In the genomic region with DNA sequence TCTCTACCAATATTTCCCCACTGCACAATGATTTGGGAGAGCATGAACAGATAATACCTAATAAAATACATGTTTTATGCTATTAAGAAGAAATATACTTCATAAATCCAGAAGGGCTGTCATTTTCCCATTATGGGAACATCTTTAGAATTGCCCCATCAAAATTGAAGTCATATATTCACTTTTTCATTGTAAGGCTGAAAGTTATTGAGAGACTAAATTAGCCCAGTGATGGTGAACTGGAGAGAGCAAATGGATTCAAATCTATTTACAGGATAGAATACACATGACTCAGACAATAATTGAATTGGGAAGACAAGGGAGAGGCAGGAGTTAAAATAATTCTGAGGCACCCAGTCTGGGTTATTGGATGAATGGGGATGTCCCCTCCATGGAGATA, we compare ENCODE assay signal across 25 cellular contexts.
"Had no signal": no experiment of that assay in that cellular context is flagged by ENCODE, and none has a peak within 500 bp of the region (broad histone marks: within the 10 kb centered on the region; RNA-seq: fewer than 3 reads in every experiment).

No MANE protein-coding gene starts in this region.

- ATAC-seq: activated CD8-positive, alpha-beta memory T cell treated with anti-CD3 and anti-CD28 coated beads, Interleukin-2, amount 10 ng/mL, durations not matched to agents 7 days and 5 days; PC-3 had no signal

- FAIRE-seq: RCC 7860 had no signal

- H3K9me3 Mint-ChIP-seq: activated T-cell treated with anti-CD3 and anti-CD28 coated beads, Interleukin-2, amount 50 U/mL, for 24 hours; activated T-helper 1 cell treated with anti-CD3 and anti-CD28 coated beads, Interleukin-12 subunit alpha, Interleukin-12 subunit beta, Interleukin-2, Interleukin-4 antibody, amounts not matched to agents 30 ng/mL and 10 ng/mL and 1 ng/mL, durations not matched to agents 14 hours and 24 hours and 36 hours had no signal

- H3K9me3 ChIP-seq: adrenal gland, MG63, SJSA1 had no signal

- H3K4me3 Mint-ChIP-seq: activated CD8-positive, alpha-beta memory T cell treated with anti-CD3 and anti-CD28 coated beads, Interleukin-2, amount 10 ng/mL, durations not matched to agents 7 days and 5 days; activated naive CD8-positive, alpha-beta T cell; activated T-cell treated with anti-CD3 and anti-CD28 coated beads, Interleukin-2, amount 50 U/mL, for 24 hours; activated T-helper 1 cell treated with anti-CD3 and anti-CD28 coated beads, Interleukin-12 subunit alpha, Interleukin-12 subunit beta, Interleukin-2, Interleukin-4 antibody, amounts not matched to agents 30 ng/mL and 10 ng/mL and 1 ng/mL, durations not matched to agents 14 hours and 24 hours and 36 hours had no signal

- H3K27me3 Mint-ChIP-seq: activated naive CD8-positive, alpha-beta T cell; activated T-cell treated with anti-CD3 and anti-CD28 coated beads, Interleukin-2, amount 50 U/mL, for 24 hours had no signal

- DNase-seq: activated CD4-positive, CD25-positive, alpha-beta regulatory T cell; activated effector memory CD4-positive, alpha-beta T cell treated with Interleukin-2 at 50 U/mL for 16 hours; activated naive CD4-positive, alpha-beta T cell; activated T-cell treated with anti-CD3 and anti-CD28 coated beads, Interleukin-2, amount 50 U/mL, for 24 hours; adrenal gland; anterior cingulate cortex; caudate nucleus; MG63; NCI-H1105; NCI-H1436; NCI-H1694 treated with DMSO at 0.1 percent for 48 hours; NCI-H2029 treated with DMSO at 0.1 percent for 48 hours; NCI-H345; NCI-H510A treated with DMSO at 0.1 percent for 48 hours; NCI-H69; PC-3; SHP77 had no signal

- H3K27me3 ChIP-seq: adrenal gland, MG63, SJSA1 had no signal

- H3K4me3 ChIP-seq: adrenal gland, coronary artery, MG63, SJSA1 had no signal

- H3K4me1 ChIP-seq: SJSA1 had no signal

- H3K27ac ChIP-seq: adrenal gland, coronary artery, KMS-11, SJSA1, VCaP had no signal

- H3K36me3 Mint-ChIP-seq: activated naive CD8-positive, alpha-beta T cell had no signal

- H3K27ac Mint-ChIP-seq: activated naive CD8-positive, alpha-beta T cell; activated T-cell treated with anti-CD3 and anti-CD28 coated beads, Interleukin-2, amount 50 U/mL, for 24 hours; activated T-helper 1 cell treated with anti-CD3 and anti-CD28 coated beads, Interleukin-12 subunit alpha, Interleukin-12 subunit beta, Interleukin-2, Interleukin-4 antibody, amounts not matched to agents 30 ng/mL and 10 ng/mL and 1 ng/mL, durations not matched to agents 14 hours and 24 hours and 36 hours had no signal

- H3K36me3 ChIP-seq: adrenal gland, SJSA1 had no signal
